In genomic region chr19:49812452-49812996, GRCh38 we compare ENCODE assay signal across 8 cellular contexts. TPM values are rescaled to one million over a fixed set of nuclear protein-coding genes. Genes with fewer than 3 reads are reported as not detected.
A peak's percentile ranks its signal among the peaks of the same experiment; 100 is the strongest.
DNase-seq lines count a peak whose midpoint lies in the region; ATAC-seq and TF ChIP-seq lines count a peak whose summit lies in the region.

No MANE protein-coding gene starts in this region.

- H3K4me1 ChIP-seq in fibroblast of lung (ENCODE audit: control insufficient read depth, extremely low read depth, insufficient read depth, low read length) (peaks cover 8% of the 10 kb centered on the region), prostate gland (replicated peaks) (peaks cover 6% of the 10 kb centered on the region)

- H3K4me3 ChIP-seq in GM08714 (ENCODE audit: low read length) (peak overlapping the region; percentile 78; the same call in 1 of the 2 replicates), SU-DHL-6 (ENCODE audit: insufficient read depth, low read length, poor library complexity, severe bottlenecking) (peak overlapping the region; percentile 69), fibroblast of lung (replicated peaks in 1 of 4; ENCODE audit: control extremely low read depth in 1 of 4, insufficient read depth in 1 of 4, low read depth in 3 of 4, low read length in 4 of 4) (peak overlapping the region; percentile 40 to 94 (median 70)), prostate gland (peak overlapping the region; percentile 48 to 56)

- TF ChIP-seq CTCF in SU-DHL-6 (IDR thresholded peaks at IDR 0.05; ENCODE audit: insufficient read depth, low read length, poor library complexity, severe bottlenecking) (no peak), fibroblast of lung (conservative IDR thresholded peaks at IDR 0.05 in 1 of 2, IDR thresholded peaks at IDR 0.05 in 1 of 2; ENCODE audit: low read depth in 1 of 2, low read length in 2 of 2) (no peak), prostate gland (IDR thresholded peaks at IDR 0.05) (no peak)

- intact Hi-C loops in prostate gland (cut with DNase I) = no loop called here

- 38% methylated on average over 11 of the region's 11 CpGs for WGBS in prostate gland

- H3K27me3 ChIP-seq in SU-DHL-6 (ENCODE audit: low read length) (no peaks in the 10 kb centered on the region), fibroblast of lung (ENCODE audit: control insufficient read depth, insufficient read depth, low read length) (no peaks in the 10 kb centered on the region), prostate gland (replicated peaks; ENCODE audit: insufficient read depth) (no peaks in the 10 kb centered on the region)

- peaks cover 26% of the 10 kb centered on the region for H3F3A ChIP-seq in SU-DHL-6 (ENCODE audit: insufficient read depth)

- H2AFZ ChIP-seq in SU-DHL-6 (ENCODE audit: low read depth, low read length, severe bottlenecking) (peak overlapping the region; percentile 93), fibroblast of lung (ENCODE audit: low read length) (no peak overlapping the region)

- peak overlapping the region; percentile 55 for H3K27ac ChIP-seq in SU-DHL-6 (ENCODE audit: low read depth, low read length)
- H3K27ac ChIP-seq in fibroblast of lung (ENCODE audit: insufficient read depth, low read length) = peak overlapping the region; percentile 91
- H3K27ac ChIP-seq in prostate gland = peak overlapping the region; percentile 82 to 87

- ATAC-seq in GM18502 (IDR thresholded peaks at IDR 0.05; ENCODE audit: poor library complexity, unreplicated experiment) = no peak

- H3K9me2 ChIP-seq in SU-DHL-6 (replicated peaks; ENCODE audit: insufficient read depth, low read length) = no peaks in the 10 kb centered on the region

- DNase-seq in fibroblast of lung (ENCODE audit: low read depth in 2 of 2) = no peak
- DNase-seq in prostate gland (ENCODE audit: low spot score) = no peak
- DNase-seq in mesenteric fat pad (ENCODE audit: low spot score) = no peak
- DNase-seq in epidermal melanocyte (ENCODE audit: insufficient read length, low spot score) = no peak
- DNase-seq in hepatic stellate cell (ENCODE audit: low spot score) = no peak

- peak overlapping the region; percentile 85 for H3K4me2 ChIP-seq in SU-DHL-6 (ENCODE audit: low read depth, low read length, poor library complexity, severe bottlenecking)
- H3K4me2 ChIP-seq in fibroblast of lung (ENCODE audit: extremely low read depth, insufficient read depth, low read length) = peak overlapping the region; percentile 90

- H4K20me1 ChIP-seq in SU-DHL-6 (ENCODE audit: low read depth, low read length) (no peaks in the 10 kb centered on the region), fibroblast of lung (ENCODE audit: control insufficient read depth, extremely low read depth, insufficient read depth, low read length) (no peaks in the 10 kb centered on the region)

- H3K9me3 ChIP-seq in SU-DHL-6 (ENCODE audit: insufficient read depth, low read length) = no peaks in the 10 kb centered on the region
- no peaks in the 10 kb centered on the region for H3K9me3 ChIP-seq in fibroblast of lung (ENCODE audit: control insufficient read depth, insufficient read depth, low read depth, low read length)
- no peaks in the 10 kb centered on the region for H3K9me3 ChIP-seq in prostate gland

- no peak for TF ChIP-seq POLR2A in prostate gland (IDR thresholded peaks at IDR 0.05)

- peak overlapping the region; percentile 62 for H3K9ac ChIP-seq in SU-DHL-6 (ENCODE audit: low read length)
- peak overlapping the region; percentile 75 for H3K9ac ChIP-seq in fibroblast of lung (ENCODE audit: insufficient read depth, low read length)

- H3K36me3 ChIP-seq in SU-DHL-6 (ENCODE audit: low read length) (no peaks in the 10 kb centered on the region), fibroblast of lung (ENCODE audit: control insufficient read depth, insufficient read depth, low read length) (peaks cover 2% of the 10 kb centered on the region), prostate gland (no peaks in the 10 kb centered on the region)

- H3K79me2 ChIP-seq in SU-DHL-6 (ENCODE audit: insufficient read depth, low read length) = no peaks in the 10 kb centered on the region
- no peaks in the 10 kb centered on the region for H3K79me2 ChIP-seq in fibroblast of lung (ENCODE audit: control insufficient read depth, insufficient read depth, low read length)

RNA-seq across cellular contexts. Expression of gene FUZ, which starts 0.6 kb away (rescaled TPM):
- total RNA-seq in fibroblast of lung (32.9 and 34.3 TPM in 2 replicates), prostate gland (10 to 100 TPM; 39.2 to 45.4 TPM), mesenteric fat pad (12.7 TPM)
- 8.4 and 11.4 TPM in 2 replicates for polyA plus RNA-seq in fibroblast of lung
- polyA plus RNA-seq in fibroblast of lung (2012) = 11.5 and 15.3 TPM in 2 replicates
- polyA minus RNA-seq in fibroblast of lung (ENCODE audit: low replicate concordance) = 4.0 and 26.6 TPM in 2 replicates

RNA-seq across cellular contexts. Expression of gene MED25, which starts 5.6 kb away (rescaled TPM):
- 10.0 and 11.2 TPM in 2 replicates for total RNA-seq in fibroblast of lung
- polyA plus RNA-seq in fibroblast of lung = 20.2 and 28.6 TPM in 2 replicates
- polyA plus RNA-seq in fibroblast of lung (2012) = 24.2 and 29.5 TPM in 2 replicates
- 127 and 156 TPM in 2 replicates for polyA minus RNA-seq in fibroblast of lung (ENCODE audit: low replicate concordance)
- total RNA-seq in prostate gland = 100 to 1,000 TPM in 1 of 2 donors, 10 to 100 TPM in 1; 38.4 to 173 TPM
- total RNA-seq in mesenteric fat pad = 40.4 TPM

RNA-seq across cellular contexts. Expression of gene PTOV1, which starts 38.4 kb away (rescaled TPM):
- total RNA-seq in fibroblast of lung (35.2 and 56.0 TPM in 2 replicates), prostate gland (100 to 1,000 TPM; 179 to 252 TPM), mesenteric fat pad (99.4 TPM)
- polyA plus RNA-seq in fibroblast of lung = 41.1 and 48.0 TPM in 2 replicates
- 108 and 129 TPM in 2 replicates for polyA plus RNA-seq in fibroblast of lung (2012)
- polyA minus RNA-seq in fibroblast of lung (ENCODE audit: low replicate concordance) = 108 and 136 TPM in 2 replicates

RNA-seq across cellular contexts. Expression of gene AP2A1, which starts 45.7 kb away (rescaled TPM):
- 53.4 and 95.0 TPM in 2 replicates for total RNA-seq in fibroblast of lung
- 64.2 and 75.9 TPM in 2 replicates for polyA plus RNA-seq in fibroblast of lung
- 102 and 127 TPM in 2 replicates for polyA plus RNA-seq in fibroblast of lung (2012)
- 174 and 193 TPM in 2 replicates for polyA minus RNA-seq in fibroblast of lung (ENCODE audit: low replicate concordance)
- 100 to 1,000 TPM in 1 of 2 donors, 10 to 100 TPM in 1; 62.7 to 252 TPM for total RNA-seq in prostate gland
- total RNA-seq in mesenteric fat pad = 96.4 TPM

RNA-seq across cellular contexts. Expression of gene TSKS, which starts 49.4 kb away (rescaled TPM):
- total RNA-seq in fibroblast of lung = 0.26 TPM in 1 of 2 replicates, not detected in the other
- polyA plus RNA-seq in fibroblast of lung = 0.07 TPM in 1 of 2 replicates, not detected in the other
- polyA plus RNA-seq in fibroblast of lung (2012) = 0.14 TPM in 1 of 2 replicates, not detected in the other
- not detected in 2 replicates for polyA minus RNA-seq in fibroblast of lung (ENCODE audit: low replicate concordance)
- 10 to 100 TPM in 1 of 2 donors, not detected in 1; 10.6 TPM for total RNA-seq in prostate gland
- total RNA-seq in mesenteric fat pad = 1.0 TPM
